In genomic region chr1:214146523-214146922, GRCh38 we compare ENCODE assay signal across 15 cellular contexts.
DNase-seq lines count a peak whose midpoint lies in the region; ATAC-seq and TF ChIP-seq lines count a peak whose summit lies in the region.
"Had no signal": no experiment of that assay in that cellular context is flagged by ENCODE, and none has a peak within 500 bp of the region (broad histone marks: within the 10 kb centered on the region; RNA-seq: fewer than 3 reads in every experiment).

No MANE protein-coding gene starts in this region.

- H3K27me3 ChIP-seq in foreskin keratinocyte: no peaks in the 10 kb centered on the region
- no peaks in the 10 kb centered on the region for H3K27me3 ChIP-seq in WERI-Rb-1 (ENCODE audit: insufficient read depth, low read depth, severe bottlenecking)
- H3K27me3 ChIP-seq in tibial nerve: no peaks in the 10 kb centered on the region
- H3K27me3 ChIP-seq: BLaER1 had no signal

- H3K36me3 ChIP-seq in WERI-Rb-1 (no peaks in the 10 kb centered on the region), tibial nerve (no peaks in the 10 kb centered on the region)
- H3K36me3 ChIP-seq: BLaER1 had no signal

- H3K4me3 ChIP-seq in WERI-Rb-1 (ENCODE audit: low read depth, low read length): no peak overlapping the region
- no peak overlapping the region for H3K4me3 ChIP-seq in tibial nerve
- H3K4me3 ChIP-seq: BLaER1 had no signal

- ATAC-seq in HG02759 (IDR thresholded peaks at IDR 0.05; ENCODE audit: unreplicated experiment) (peak; percentile 56), foreskin keratinocyte (peak; percentile 97)
- ATAC-seq: stimulated activated naive CD8-positive, alpha-beta T cell treated with anti-CD3 and anti-CD28 coated beads, Interleukin-15, Interleukin-2, amounts not matched to agents 100 U/mL and 50 U/mL, for 24 hours had no signal

- no peak for TF ChIP-seq POLR2A in tibial nerve (IDR thresholded peaks at IDR 0.05)

- peaks cover 10% of the 10 kb centered on the region for H3K4me1 ChIP-seq in foreskin keratinocyte
- H3K4me1 ChIP-seq in tibial nerve: no peaks in the 10 kb centered on the region

- DNase-seq in DMS53 treated with DMSO at 0.1 percent for 48 hours (lab: John Stamatoyannopoulos, UW; ENCODE audit: unreplicated experiment) (peak; percentile 74), NCI-H2196 treated with DMSO at 0.1 percent for 48 hours (lab: John Stamatoyannopoulos, UW; ENCODE audit: unreplicated experiment) (peak; percentile 6), foreskin keratinocyte (peak; percentile 66 to 86), NCI-H1417 treated with DMSO at 0.1 percent for 48 hours (lab: John Stamatoyannopoulos, UW) (no peak), WERI-Rb-1 (no peak), tibial nerve (ENCODE audit: low spot score in 2 of 2) (no peak)
- no peak for DNase-seq in stimulated activated naive CD4-positive, alpha-beta T cell (lab: John Stamatoyannopoulos, UW)
- DNase-seq: activated CD4-positive, alpha-beta T cell treated with anti-CD3 and anti-CD28 coated beads for 1 hour; activated T-cell treated with anti-CD3 and anti-CD28 coated beads, Interleukin-2, amount 50 U/mL, for 1 hour; cortex of kidney; NCI-H510A; RPMI8226; stimulated activated naive CD8-positive, alpha-beta T cell treated with anti-CD3 and anti-CD28 coated beads, Interleukin-15, Interleukin-2, amounts not matched to agents 100 U/mL and 50 U/mL, for 24 hours had no signal

- 46 to 53% methylated on average over 4 of the region's 4 CpGs for WGBS in tibial nerve, 2 donors

- no peak overlapping the region for H3K27ac ChIP-seq in foreskin keratinocyte
- no peak overlapping the region for H3K27ac ChIP-seq in WERI-Rb-1
- no peak overlapping the region for H3K27ac ChIP-seq in tibial nerve
- H3K27ac ChIP-seq: BLaER1 had no signal

- no peaks in the 10 kb centered on the region for H3K9me3 ChIP-seq in WERI-Rb-1 (ENCODE audit: severe bottlenecking)
- no peaks in the 10 kb centered on the region for H3K9me3 ChIP-seq in tibial nerve
- H3K9me3 ChIP-seq: BLaER1 had no signal

- TF ChIP-seq EP300 in tibial nerve (IDR thresholded peaks at IDR 0.05): no peak

- no peak for TF ChIP-seq CTCF in foreskin keratinocyte (conservative IDR thresholded peaks at IDR 0.05)
- no peak for TF ChIP-seq CTCF in WERI-Rb-1 (IDR thresholded peaks at IDR 0.05; ENCODE audit: low read depth, low read length)
- TF ChIP-seq CTCF in tibial nerve (IDR thresholded peaks at IDR 0.05): no peak

Comparison
In these comparisons a context has a peak if more than half of its experiments do, and no peak if none do; other contexts are left out.
1. DNase-seq: peak in DMS53 treated with DMSO at 0.1 percent for 48 hours (single experiment), NCI-H2196 treated with DMSO at 0.1 percent for 48 hours (single experiment) and foreskin keratinocyte (2 of 2); none in stimulated activated naive CD4-positive, alpha-beta T cell (0 of 6), NCI-H1417 treated with DMSO at 0.1 percent for 48 hours (single experiment), WERI-Rb-1 (single experiment) and tibial nerve (0 of 2).